ENCODE assay signal across 29 cellular contexts in genomic region chr18:43982582-43982981, GRCh38.
"Had no signal": no experiment of that assay in that cellular context is flagged by ENCODE, and none has a peak within 500 bp of the region (broad histone marks: within the 10 kb centered on the region; RNA-seq: fewer than 3 reads in every experiment).

No MANE protein-coding gene starts in this region.

- H2AFZ ChIP-seq: neural progenitor cell, parathyroid adenoma had no signal

- H3K27me3 Mint-ChIP-seq: naive thymus-derived CD4-positive, alpha-beta T cell; progenitor cell of endocrine pancreas; stimulated activated naive CD8-positive, alpha-beta T cell treated with anti-CD3 and anti-CD28 coated beads, Interleukin-15, Interleukin-2, amounts not matched to agents 100 ng/mL and 50 ng/mL, for 24 hours; type B pancreatic cell had no signal

- H3K4me1 ChIP-seq: neural progenitor cell, parathyroid adenoma, psoas muscle, right lobe of liver, sigmoid colon, stomach, testis, tibial artery, transverse colon, upper lobe of right lung, uterus had no signal

- H3K4me1 Mint-ChIP-seq: naive thymus-derived CD4-positive, alpha-beta T cell; natural killer cell; nephron; neural progenitor cell; stimulated activated effector memory CD8-positive, alpha-beta T cell treated with anti-CD3 and anti-CD28 coated beads, Interleukin-12 subunit alpha, Interleukin-12 subunit beta, amount 100 ng/mL, for 72 hours; stimulated activated naive B cell treated with anti-CD40 and anti-IgM and Interleukin-4, amounts not matched to agents 10 μg/mL and 1 μg/mL and 100 μg/mL, for 72 hours had no signal

- ATAC-seq: naive thymus-derived CD4-positive, alpha-beta T cell; natural killer cell; psoas muscle; right cardiac atrium; right lobe of liver; stimulated activated effector memory CD8-positive, alpha-beta T cell treated with anti-CD3 and anti-CD28 coated beads, Interleukin-12 subunit alpha, Interleukin-12 subunit beta, amount 100 ng/mL, for 72 hours; stimulated activated naive B cell treated with anti-CD40 and anti-IgM and Interleukin-4, amounts not matched to agents 10 μg/mL and 1 μg/mL and 100 μg/mL, for 72 hours; upper lobe of right lung had no signal

- H3K36me3 Mint-ChIP-seq: natural killer cell; neural progenitor cell; stimulated activated effector memory CD8-positive, alpha-beta T cell treated with anti-CD3 and anti-CD28 coated beads, Interleukin-12 subunit alpha, Interleukin-12 subunit beta, amount 100 ng/mL, for 72 hours; stimulated activated naive B cell treated with anti-CD40 and anti-IgM and Interleukin-4, amounts not matched to agents 10 μg/mL and 1 μg/mL and 100 μg/mL, for 72 hours; type B pancreatic cell had no signal

- H3K4me3 ChIP-seq: neural progenitor cell, ovary, psoas muscle, right lobe of liver, sigmoid colon, stomach, testis, tibial artery, transverse colon, upper lobe of right lung, uterus had no signal

- H3K79me2 ChIP-seq: parathyroid adenoma had no signal

- H3K27ac ChIP-seq: neural progenitor cell, ovary, parathyroid adenoma, psoas muscle, right lobe of liver, sigmoid colon, stomach, testis, tibial artery, transverse colon, upper lobe of right lung, uterus had no signal

- H3K27ac Mint-ChIP-seq: naive thymus-derived CD4-positive, alpha-beta T cell; natural killer cell; nephron; neural progenitor cell; progenitor cell of endocrine pancreas; stimulated activated effector memory CD8-positive, alpha-beta T cell treated with anti-CD3 and anti-CD28 coated beads, Interleukin-12 subunit alpha, Interleukin-12 subunit beta, amount 100 ng/mL, for 72 hours; stimulated activated naive B cell treated with anti-CD40 and anti-IgM and Interleukin-4, amounts not matched to agents 10 μg/mL and 1 μg/mL and 100 μg/mL, for 72 hours; stimulated activated naive CD8-positive, alpha-beta T cell treated with anti-CD3 and anti-CD28 coated beads, Interleukin-15, Interleukin-2, amounts not matched to agents 100 ng/mL and 50 ng/mL, for 24 hours; type B pancreatic cell had no signal

- H3K36me3 ChIP-seq: neural progenitor cell, ovary, right lobe of liver, sigmoid colon, stomach, tibial artery, transverse colon, upper lobe of right lung, uterus had no signal

- H3K4me3 Mint-ChIP-seq: naive thymus-derived CD4-positive, alpha-beta T cell; natural killer cell; nephron; neural progenitor cell; stimulated activated effector memory CD8-positive, alpha-beta T cell treated with anti-CD3 and anti-CD28 coated beads, Interleukin-12 subunit alpha, Interleukin-12 subunit beta, amount 100 ng/mL, for 72 hours; stimulated activated naive B cell treated with anti-CD40 and anti-IgM and Interleukin-4, amounts not matched to agents 10 μg/mL and 1 μg/mL and 100 μg/mL, for 72 hours; stimulated activated naive CD8-positive, alpha-beta T cell treated with anti-CD3 and anti-CD28 coated beads, Interleukin-15, Interleukin-2, amounts not matched to agents 100 ng/mL and 50 ng/mL, for 24 hours; type B pancreatic cell had no signal

- H3K27me3 ChIP-seq: neural progenitor cell, ovary, right lobe of liver, sigmoid colon, stomach, testis, tibial artery, transverse colon, upper lobe of right lung, uterus had no signal

- H3K4me2 ChIP-seq: neural progenitor cell had no signal

- H3K9ac ChIP-seq: neural progenitor cell, parathyroid adenoma had no signal

- DNase-seq: naive thymus-derived CD4-positive, alpha-beta T cell; natural killer cell; occipital lobe; ovary; posterior cingulate gyrus; psoas muscle; right cardiac atrium; right lobe of liver; sigmoid colon; small intestine; stimulated activated CD4-positive, alpha-beta T cell treated with anti-CD3 and anti-CD28 coated beads, Interleukin-15, amount 100 ng/mL, for 24 hours; stimulated activated CD4-positive, alpha-beta T cell treated with anti-CD3 and anti-CD28 coated beads, Interleukin-2, amount 100 ng/mL, for 24 hours; stimulated activated CD4-positive, alpha-beta T cell treated with anti-CD3 and anti-CD28 coated beads, Interleukin-2, amount 100 ng/mL, for 48 hours; stimulated activated CD4-positive, alpha-beta T cell treated with anti-CD3 and anti-CD28 coated beads, Interleukin-4, amount 100 ng/mL, for 24 hours; stimulated activated naive B cell treated with anti-CD40 and anti-IgM and Interleukin-4, amounts not matched to agents 10 μg/mL and 1 μg/mL and 100 μg/mL, for 72 hours; stimulated activated naive CD4-positive, alpha-beta T cell treated with Interleukin-2 at 50 U/mL for 16 hours; stomach; testis; tibial artery; transverse colon; upper lobe of right lung; uterus had no signal

- H3K9me3 ChIP-seq: ovary, psoas muscle, right lobe of liver, sigmoid colon, testis, transverse colon, upper lobe of right lung, uterus had no signal
